Comparison of ENCODE assay signal across 8 cellular contexts in the genomic region with DNA sequence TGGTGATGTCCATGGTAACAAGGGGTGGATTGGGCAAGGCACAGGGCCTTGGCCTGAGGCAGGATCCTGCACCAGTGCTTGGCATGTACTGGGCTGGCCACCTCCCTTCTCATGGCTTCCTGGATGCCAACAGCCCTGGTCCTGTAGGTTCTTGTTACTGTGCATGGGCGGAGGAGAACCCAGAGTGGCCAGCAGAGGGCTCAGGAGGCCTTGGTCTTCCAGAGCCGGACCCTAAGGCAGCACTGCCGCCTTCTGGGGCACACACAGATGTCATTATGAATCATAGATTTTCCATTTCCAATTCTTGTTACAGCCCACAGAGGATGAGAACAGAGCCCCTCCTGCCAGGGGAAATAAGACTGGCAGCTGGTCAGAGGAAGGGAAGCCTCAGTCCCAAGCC.
DNase-seq lines count a peak whose midpoint lies in the region; ATAC-seq and TF ChIP-seq lines count a peak whose summit lies in the region.
"Not testable (repeated sequence)": the region's sequence is repeated elsewhere in the genome, so short reads cannot be mapped to it uniquely, and the experiment has no call there.

No MANE protein-coding gene starts in this region.

- not testable (repeated sequence) for H3K27ac Mint-ChIP-seq in Calu3 (ENCODE audit: unreplicated experiment); activated CD4-positive, alpha-beta T cell treated with anti-CD3 and anti-CD28 coated beads for 36 hours

- not testable (repeated sequence) for H3K27me3 ChIP-seq in MG63, adrenal gland, testis

- H3K4me3 Mint-ChIP-seq in Calu3 (ENCODE audit: low read depth, unreplicated experiment); activated CD4-positive, alpha-beta T cell treated with anti-CD3 and anti-CD28 coated beads for 36 hours: not testable (repeated sequence)

- 23 to 25% (median 25%) methylated on average over 2 to 3 of the region's 3 CpGs; no CpG with 5 or more reads in 1 of the 4 donors for WGBS in adrenal gland, 4 donors
- 37% methylated on average over 3 of the region's 3 CpGs; no CpG with 5 or more reads in 1 of the 2 donors for WGBS in testis, 2 donors

- not testable (repeated sequence) for TF ChIP-seq POLR2A in adrenal gland (IDR thresholded peaks at IDR 0.05); testis (IDR thresholded peaks at IDR 0.05)

- not testable (repeated sequence) for H3K4me3 ChIP-seq in MG63, adrenal gland, mucosa of descending colon, testis

- not testable (repeated sequence) for H3K9me3 ChIP-seq in MG63; adrenal gland (replicated peaks in 1 of 3); mucosa of descending colon; testis

- intact Hi-C loops in Calu3 (cut with micrococcal nuclease; ENCODE audit: unreplicated experiment); activated CD4-positive, alpha-beta T cell treated with anti-CD3 and anti-CD28 coated beads for 36 hours (cut with DNase I, micrococcal nuclease); adrenal gland (cut with DNase I); mucosa of descending colon (cut with DNase I, micrococcal nuclease); testis (cut with DNase I; ENCODE audit: low total_unique reads): not testable (repeated sequence)

- DNase-seq in Calu3 (peak; percentile 9), MG63 (peak; percentile 81), adrenal gland (peak in 5 of 7 donors; percentile 19 to 30 (median 23)), mucosa of descending colon (peak in 1 of 3 donors; percentile 7), testis (peak; percentile 76)
- DNase-seq in activated CD4-positive, alpha-beta T cell treated with anti-CD3 and anti-CD28 coated beads for 36 hours: peak; percentile 55
- DNase-seq in activated CD8-positive, alpha-beta memory T cell treated with anti-CD3 and anti-CD28 coated beads, Interleukin-2, amount 50 U/mL, for 48 hours: peak; percentile 57
- peak; percentile 9 for DNase-seq in stimulated activated CD4-positive, alpha-beta T cell treated with anti-CD3 and anti-CD28 coated beads, Interleukin-4, amount 100 ng/mL, for 24 hours

- TF ChIP-seq CTCF in Calu3 (IDR thresholded peaks at IDR 0.05; ENCODE audit: unreplicated experiment); mucosa of descending colon (IDR thresholded peaks at IDR 0.05): not testable (repeated sequence)
- TF ChIP-seq CTCF in adrenal gland (IDR thresholded peaks at IDR 0.05) (peak in 1 of 6 experiments; percentile 28), testis (IDR thresholded peaks at IDR 0.05) (peak in 2 of 3 experiments; percentile 31 to 43)

- not testable (repeated sequence) for BruUV-seq in Calu3 (replicated peaks; lab: Mats Ljungman, UMichigan)

- not testable (repeated sequence) for H3K27me3 Mint-ChIP-seq in Calu3 (ENCODE audit: unreplicated experiment); activated CD4-positive, alpha-beta T cell treated with anti-CD3 and anti-CD28 coated beads for 36 hours

- CTCF ChIA-PET in Calu3 (lab: Charles Lee); activated CD4-positive, alpha-beta T cell treated with anti-CD3 and anti-CD28 coated beads for 36 hours (lab: Charles Lee): not testable (repeated sequence)

- H3K4me1 ChIP-seq in adrenal gland (replicated peaks in 1 of 2); mucosa of descending colon (ENCODE audit: low read depth); testis: not testable (repeated sequence)

- POLR2A ChIA-PET in activated CD4-positive, alpha-beta T cell treated with anti-CD3 and anti-CD28 coated beads for 36 hours (lab: Charles Lee): not testable (repeated sequence)

- H3K4me1 Mint-ChIP-seq in Calu3 (ENCODE audit: low read depth, unreplicated experiment); activated CD4-positive, alpha-beta T cell treated with anti-CD3 and anti-CD28 coated beads for 36 hours: not testable (repeated sequence)

- H3K36me3 ChIP-seq in MG63; adrenal gland (replicated peaks in 1 of 2); mucosa of descending colon (ENCODE audit: low read depth); testis (ENCODE audit: low read depth, missing control alignments): not testable (repeated sequence)

- not testable (repeated sequence) for ATAC-seq in activated CD4-positive, alpha-beta T cell treated with anti-CD3 and anti-CD28 coated beads for 36 hours
- ATAC-seq in mucosa of descending colon: peak; percentile 44

- not testable (repeated sequence) for H3K27ac ChIP-seq in adrenal gland, testis

- H3K9me3 Mint-ChIP-seq in Calu3 (ENCODE audit: low read depth, unreplicated experiment); activated CD4-positive, alpha-beta T cell treated with anti-CD3 and anti-CD28 coated beads for 36 hours (ENCODE audit: low read depth): not testable (repeated sequence)

- H3K36me3 Mint-ChIP-seq in Calu3 (ENCODE audit: insufficient read depth, unreplicated experiment); activated CD4-positive, alpha-beta T cell treated with anti-CD3 and anti-CD28 coated beads for 36 hours (ENCODE audit: low read depth): not testable (repeated sequence)
